Comparison of ENCODE assay signal across 8 cellular contexts in the genomic region with DNA sequence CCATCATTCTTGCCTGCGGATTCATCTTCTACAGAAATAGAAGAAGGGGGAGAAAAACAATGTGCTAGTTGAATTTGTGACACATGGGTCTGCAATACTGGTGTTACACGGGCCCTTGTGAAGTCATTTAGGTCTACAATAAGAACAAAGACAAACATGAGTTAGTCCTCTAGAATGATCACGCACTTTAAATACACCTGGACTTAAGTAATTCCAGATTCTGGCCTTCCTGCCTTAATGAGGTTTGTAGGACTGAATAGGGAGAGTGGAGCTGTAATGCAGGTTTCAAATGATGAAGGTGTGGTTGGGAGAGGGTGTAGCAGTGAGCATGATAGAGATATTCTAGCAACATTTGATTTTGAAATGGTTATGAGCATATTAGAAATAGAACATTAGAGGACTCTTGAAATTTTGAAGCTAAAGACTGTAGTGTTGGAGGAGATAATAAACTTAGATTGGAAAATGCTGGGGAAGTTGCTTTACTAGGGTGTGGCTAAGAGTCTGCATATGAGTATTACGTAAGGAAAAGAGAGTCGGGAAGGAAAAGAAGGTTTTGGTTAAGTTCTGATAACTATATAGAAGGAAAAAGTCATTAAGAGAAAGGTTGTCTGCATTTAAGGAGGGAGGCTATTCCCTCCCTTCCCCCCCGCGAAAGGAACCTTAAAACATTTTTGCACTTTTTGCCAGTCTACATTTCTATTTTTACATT. TPM values are rescaled to one million over a fixed set of nuclear protein-coding genes. Genes with fewer than 3 reads are reported as not detected.
DNase-seq lines count a peak whose midpoint lies in the region; ATAC-seq and TF ChIP-seq lines count a peak whose summit lies in the region.

No MANE protein-coding gene starts in this region.

- H3K4me3 ChIP-seq in BJ (ENCODE audit: low read depth, low read length) = peak overlapping the region; percentile 86
- peak overlapping the region; percentile 75 for H3K4me3 ChIP-seq in HUES6 (ENCODE audit: low read depth, low read length)
- H3K4me3 ChIP-seq in kidney epithelial cell (ENCODE audit: low read depth, low read length) = peak overlapping the region; percentile 90
- peak overlapping the region; percentile 37 to 97 (median 91) for H3K4me3 ChIP-seq in tibial nerve

- peak overlapping the region; percentile 96 for H3K27ac Mint-ChIP-seq in activated naive CD8-positive, alpha-beta T cell treated with anti-CD3 and anti-CD28 coated beads, Interleukin-2, amount 10 ng/mL, durations not matched to agents 7 days and 5 days

- no peak for TF ChIP-seq CTCF in BJ (IDR thresholded peaks at IDR 0.05; ENCODE audit: insufficient read depth, low read depth, low read length)
- TF ChIP-seq CTCF in kidney epithelial cell (IDR thresholded peaks at IDR 0.05; ENCODE audit: insufficient read depth, low read length, poor library complexity, severe bottlenecking) = no peak
- TF ChIP-seq CTCF in tibial nerve (IDR thresholded peaks at IDR 0.05) = no peak

- H3K27me3 ChIP-seq in BJ (ENCODE audit: control insufficient read depth, insufficient read depth, low read length) (no peaks in the 10 kb centered on the region), HUES6 (ENCODE audit: control insufficient read depth, insufficient read depth, low read length) (no peaks in the 10 kb centered on the region), kidney epithelial cell (ENCODE audit: control insufficient read depth, insufficient read depth, low read length) (no peaks in the 10 kb centered on the region), tibial nerve (no peaks in the 10 kb centered on the region)

- DNase-seq in BJ (ENCODE audit: low read depth) (no peak), kidney epithelial cell (ENCODE audit: low read depth) (no peak), tibial nerve (ENCODE audit: low spot score in 2 of 2) (no peak), NCI-H446 treated with DMSO at 0.1 percent for 48 hours (lab: John Stamatoyannopoulos, UW) (no peak), COR-L47 (lab: John Stamatoyannopoulos, UW) (no peak)
- DNase-seq in activated naive CD8-positive, alpha-beta T cell treated with anti-CD3 and anti-CD28 coated beads, Interleukin-2, amount 10 ng/mL, durations not matched to agents 7 days and 5 days = no peak

- H3K9me3 Mint-ChIP-seq in activated naive CD8-positive, alpha-beta T cell treated with anti-CD3 and anti-CD28 coated beads, Interleukin-2, amount 10 ng/mL, durations not matched to agents 7 days and 5 days = no peaks in the 10 kb centered on the region

- no peaks in the 10 kb centered on the region for H3K27me3 Mint-ChIP-seq in activated naive CD8-positive, alpha-beta T cell treated with anti-CD3 and anti-CD28 coated beads, Interleukin-2, amount 10 ng/mL, durations not matched to agents 7 days and 5 days

- no peak for ATAC-seq in activated naive CD8-positive, alpha-beta T cell treated with anti-CD3 and anti-CD28 coated beads, Interleukin-2, amount 10 ng/mL, durations not matched to agents 7 days and 5 days (ENCODE audit: low read depth)
- no peak for ATAC-seq in GM18909 (IDR thresholded peaks at IDR 0.05; ENCODE audit: poor library complexity, unreplicated experiment)

- no peak for TF ChIP-seq POLR2A in tibial nerve (IDR thresholded peaks at IDR 0.05)

- H3K4me1 Mint-ChIP-seq in activated naive CD8-positive, alpha-beta T cell treated with anti-CD3 and anti-CD28 coated beads, Interleukin-2, amount 10 ng/mL, durations not matched to agents 7 days and 5 days = peaks cover 40% of the 10 kb centered on the region

- POLR2A ChIA-PET in BJ (lab: Charles Lee) = interaction anchor here (0.6 kb wide), 1 partner anchor 135 kb away, joined by 4 read pairs; no protein-coding TSS in a partner anchor
- POLR2A ChIA-PET in activated naive CD8-positive, alpha-beta T cell treated with anti-CD3 and anti-CD28 coated beads, Interleukin-2, amount 10 ng/mL, durations not matched to agents 7 days and 5 days (lab: Charles Lee) = interaction anchor here (0.6 to 5.9 kb wide), 14 partner anchors 9 to 1647 kb away, joined by 3 to 85 read pairs (median 4); a partner anchor contains a TSS

- H3K36me3 ChIP-seq in BJ (ENCODE audit: control insufficient read depth, insufficient read depth, low read length) (peaks cover 3% of the 10 kb centered on the region), HUES6 (ENCODE audit: control insufficient read depth, insufficient read depth, low read length) (peaks cover 34% of the 10 kb centered on the region), kidney epithelial cell (ENCODE audit: control insufficient read depth, insufficient read depth, low read length) (peaks cover 1% of the 10 kb centered on the region), tibial nerve (peaks cover 0 to 4% (median 0%) of the 10 kb centered on the region in 3 donors)

- 19 to 23% methylated on average over 7 of the region's 7 CpGs for WGBS in tibial nerve, 2 donors

- CTCF ChIA-PET in BJ (lab: Yijun Ruan, JAX) = interaction anchor here (1.5 kb wide), 1 partner anchor 19 kb away, joined by 4 read pairs; no protein-coding TSS in a partner anchor

- peaks cover 26% of the 10 kb centered on the region for H3K36me3 Mint-ChIP-seq in activated naive CD8-positive, alpha-beta T cell treated with anti-CD3 and anti-CD28 coated beads, Interleukin-2, amount 10 ng/mL, durations not matched to agents 7 days and 5 days

- H3K9me3 ChIP-seq in HUES6 (ENCODE audit: control insufficient read depth, insufficient read depth, low read depth, low read length) = no peaks in the 10 kb centered on the region
- no peaks in the 10 kb centered on the region for H3K9me3 ChIP-seq in tibial nerve

- peak overlapping the region; percentile 96 for H3K9ac ChIP-seq in HUES6 (ENCODE audit: low read length)

- peaks cover 10% of the 10 kb centered on the region for H3K4me1 ChIP-seq in HUES6 (ENCODE audit: control insufficient read depth, insufficient read depth, low read length)
- H3K4me1 ChIP-seq in tibial nerve = peaks cover 4 to 71% (median 13%) of the 10 kb centered on the region in 4 donors

- H3K27ac ChIP-seq in HUES6 (ENCODE audit: low read depth, low read length) = peak overlapping the region; percentile 86
- peak overlapping the region; percentile 62 to 100 (median 94) for H3K27ac ChIP-seq in tibial nerve

- no peak for TF ChIP-seq EP300 in tibial nerve (IDR thresholded peaks at IDR 0.05)

- H3K4me3 Mint-ChIP-seq in activated naive CD8-positive, alpha-beta T cell treated with anti-CD3 and anti-CD28 coated beads, Interleukin-2, amount 10 ng/mL, durations not matched to agents 7 days and 5 days = peak overlapping the region; percentile 100

RNA-seq across cellular contexts. Expression of a gene that starts 0.6 kb away (rescaled TPM):
- polyA plus RNA-seq in BJ (2011; rRNA removed) = 53.1 and 90.6 TPM in 2 replicates
- 41.8 and 44.5 TPM in 2 replicates for polyA minus RNA-seq in BJ (2011; rRNA and poly(A)+ RNA removed)
- total RNA-seq in activated naive CD8-positive, alpha-beta T cell treated with anti-CD3 and anti-CD28 coated beads, Interleukin-2, amount 10 ng/mL, durations not matched to agents 7 days and 5 days = 10 to 100 TPM; 82.2 to 84.2 TPM
- total RNA-seq in kidney epithelial cell = 136 and 149 TPM in 2 replicates
- total RNA-seq in tibial nerve = 100 to 1,000 TPM in 2 of 4 donors, 10 to 100 TPM in 2; 84.7 to 103 (median 100) TPM

RNA-seq across cellular contexts. Expression of a gene that starts 0.9 kb away (rescaled TPM):
- 86.5 and 96.3 TPM in 2 replicates for polyA plus RNA-seq in BJ (2011; rRNA removed)
- polyA minus RNA-seq in BJ (2011; rRNA and poly(A)+ RNA removed) = 24.0 and 28.4 TPM in 2 replicates
- total RNA-seq in activated naive CD8-positive, alpha-beta T cell treated with anti-CD3 and anti-CD28 coated beads, Interleukin-2, amount 10 ng/mL, durations not matched to agents 7 days and 5 days = 10 to 100 TPM; 89.4 to 89.8 TPM
- total RNA-seq in kidney epithelial cell (334 and 360 TPM in 2 replicates), tibial nerve (100 to 1,000 TPM; 377 to 593 (median 447) TPM)

RNA-seq across cellular contexts. Expression of a gene that starts 55.9 kb away (rescaled TPM):
- polyA plus RNA-seq in BJ (2011; rRNA removed) = 321 and 541 TPM in 2 replicates
- polyA minus RNA-seq in BJ (2011; rRNA and poly(A)+ RNA removed) = 97.5 and 160 TPM in 2 replicates
- 10 to 100 TPM; 92.5 to 94.2 TPM for total RNA-seq in activated naive CD8-positive, alpha-beta T cell treated with anti-CD3 and anti-CD28 coated beads, Interleukin-2, amount 10 ng/mL, durations not matched to agents 7 days and 5 days
- total RNA-seq in kidney epithelial cell (109 and 135 TPM in 2 replicates), tibial nerve (100 to 1,000 TPM in 2 of 4 donors, 10 to 100 TPM in 2; 80.4 to 160 (median 101) TPM)
